Comparison of ENCODE assay signal across 8 cellular contexts in genomic region chr17:61410555-61411089, GRCh38. TPM values are rescaled to one million over a fixed set of nuclear protein-coding genes. Genes with fewer than 3 reads are reported as not detected.
DNase-seq lines count a peak whose midpoint lies in the region; ATAC-seq and TF ChIP-seq lines count a peak whose summit lies in the region.

No MANE protein-coding gene starts in this region.

- H3K9me3 ChIP-seq in A673 (ENCODE audit: low read depth, low read length, poor library complexity, severe bottlenecking) (no peaks in the 10 kb centered on the region), left lung (no peaks in the 10 kb centered on the region)

- peak; percentile 86 for DNase-seq in A673 (ENCODE audit: low spot score)
- DNase-seq in activated CD4-positive, CD25-positive, alpha-beta regulatory T cell treated with anti-CD3 and anti-CD28 coated beads, Interleukin-2, amount 50 U/mL, for 72 hours = peak; percentile 75
- peak; percentile 75 for DNase-seq in choroid plexus epithelial cell (ENCODE audit: low read depth)
- DNase-seq in left lung = peak; percentile 82 to 92
- DNase-seq in stimulated activated CD4-positive, alpha-beta T cell treated with anti-CD3 and anti-CD28 coated beads, Interleukin-4, amount 100 ng/mL, for 24 hours = peak; percentile 73
- DNase-seq in HEK293T (ENCODE audit: extremely low spot score) = no peak

- CTCF ChIA-PET in A673 (lab: Charles Lee) = no interaction called here
- CTCF ChIA-PET in HEK293T (lab: Yijun Ruan, JAX) = no interaction called here

- peak; percentile 29 for ATAC-seq in HG02885 (IDR thresholded peaks at IDR 0.05; ENCODE audit: poor library complexity, unreplicated experiment)
- peak; percentile 50 for ATAC-seq in left lung
- no peak for ATAC-seq in GM21825 (IDR thresholded peaks at IDR 0.05; ENCODE audit: unreplicated experiment)

- H3K4me1 ChIP-seq in A673 (ENCODE audit: insufficient read depth, low read length, poor library complexity, severe bottlenecking) = peaks cover 21% of the 10 kb centered on the region
- H3K4me1 ChIP-seq in left lung = peaks cover 11 to 67% of the 10 kb centered on the region in 2 donors

- H3K27ac ChIP-seq in A673 (ENCODE audit: low read depth, low read length, poor library complexity, severe bottlenecking) (no peak overlapping the region), left lung (peak overlapping the region; percentile 87 to 95)

- no TSS peak for BruUV-seq in A673 (replicated peaks; lab: Mats Ljungman, UMichigan)

- intact Hi-C loops in A673 (cut with micrococcal nuclease; ENCODE audit: unreplicated experiment) (loop anchor here (2.0 to 5.0 kb wide), 2 partner anchors 172 to 656 kb away; no protein-coding TSS in a partner anchor), left lung (cut with DNase I) (loop anchor here in 1 of 2 donors (10.0 kb wide), 1 partner anchor 424 kb away; no protein-coding TSS in a partner anchor)

- H3K36me3 ChIP-seq in A673 (ENCODE audit: insufficient read depth, low read length, poor library complexity, severe bottlenecking) = no peaks in the 10 kb centered on the region
- peaks cover 0 to 7% of the 10 kb centered on the region in 2 donors for H3K36me3 ChIP-seq in left lung

- POLR2A ChIA-PET in A673 (lab: Charles Lee; ENCODE audit: low non-redundant PET) (no interaction called here), HEK293T (lab: Yijun Ruan, JAX) (no interaction called here)

- TF ChIP-seq CTCF in A673 (conservative IDR thresholded peaks at IDR 0.05; ENCODE audit: low read depth, low read length) (peak; percentile 73), choroid plexus epithelial cell (conservative IDR thresholded peaks at IDR 0.05; ENCODE audit: low read depth, low read length) (peak; percentile 62), left lung (IDR thresholded peaks at IDR 0.05) (peak; percentile 39 to 58)

- peak overlapping the region; percentile 59 for H3K4me3 ChIP-seq in A673 (ENCODE audit: low read depth, low read length, poor library complexity, severe bottlenecking)
- peak overlapping the region; percentile 65 for H3K4me3 ChIP-seq in choroid plexus epithelial cell (ENCODE audit: low read depth, low read length)
- H3K4me3 ChIP-seq in left lung = peak overlapping the region; percentile 59 to 65

- H3K27me3 ChIP-seq in A673 (replicated peaks; ENCODE audit: insufficient read depth, low read depth, low read length, poor library complexity) (peaks cover 35% of the 10 kb centered on the region), left lung (peaks cover 18 to 89% of the 10 kb centered on the region in 2 donors)

TF ChIP-seq in HEK293T, 16 proteins besides CTCF, POLR2A, EP300 and RAD21:
- TF ChIP-seq SUZ12 (IDR thresholded peaks at IDR 0.05) (no peak), CTBP1 (IDR thresholded peaks at IDR 0.05; ENCODE audit: borderline replicate concordance) (no peak), FOXK2 (IDR thresholded peaks at IDR 0.05) (no peak), PKNOX1 (IDR thresholded peaks at IDR 0.05) (no peak), SP1 (IDR thresholded peaks at IDR 0.05) (no peak), LEF1 (IDR thresholded peaks at IDR 0.05; ENCODE audit: borderline replicate concordance) (no peak), ELF4 (IDR thresholded peaks at IDR 0.05) (no peak), BHLHE40 (IDR thresholded peaks at IDR 0.05; ENCODE audit: borderline replicate concordance) (no peak), FOXM1 (IDR thresholded peaks at IDR 0.05; ENCODE audit: borderline replicate concordance) (no peak), NFRKB (IDR thresholded peaks at IDR 0.05) (no peak), ARNT (IDR thresholded peaks at IDR 0.05) (no peak), TARDBP (IDR thresholded peaks at IDR 0.05) (no peak), L3MBTL2 (conservative IDR thresholded peaks at IDR 0.05) (no peak), ZNF384 (IDR thresholded peaks at IDR 0.05) (no peak), FOXA1 (IDR thresholded peaks at IDR 0.05) (no peak), HDGF (IDR thresholded peaks at IDR 0.05; ENCODE audit: borderline replicate concordance) (no peak)

RNA-seq across cellular contexts. Expression of gene TBX2, which starts 11.0 kb away (rescaled TPM):
- total RNA-seq in A673 (2021) (not detected in 2 replicates), left lung (100 to 1,000 TPM; 104 to 119 TPM)

RNA-seq across cellular contexts. Expression of gene TBX4, which starts 41.6 kb away (rescaled TPM):
- not detected in 2 replicates for total RNA-seq in A673 (2021)
- total RNA-seq in left lung = 10 to 100 TPM; 21.2 to 29.3 TPM

Comparison
In these comparisons a context has a peak if more than half of its experiments do, and no peak if none do; other contexts are left out.
1. RNA of gene TBX2, which starts 11.0 kb away (total RNA-seq): 104 to 119 TPM in left lung; not detected in A673; every median in the first group is over 10 times any median in the second.
2. RNA of gene TBX4, which starts 41.6 kb away (total RNA-seq): 21.2 to 29.3 TPM in left lung; not detected in A673; every median in the first group is over 10 times any median in the second.
3. Peak in every context shown above with its lines, with median percentiles within 50 percentile points of each other: H3K4me3 ChIP-seq and CTCF ChIP-seq.